17 cellular contexts compared by ENCODE assay signal in genomic region chr17:45841883-45842525, GRCh38. TPM values are rescaled to one million over a fixed set of nuclear protein-coding genes. Genes with fewer than 3 reads are reported as not detected.
DNase-seq lines count a peak whose midpoint lies in the region; ATAC-seq and TF ChIP-seq lines count a peak whose summit lies in the region.
"Had no signal": no experiment of that assay in that cellular context is flagged by ENCODE, and none has a peak within 500 bp of the region (broad histone marks: within the 10 kb centered on the region; RNA-seq: fewer than 3 reads in every experiment).

No MANE protein-coding gene starts in this region.

- H3K27me3 Mint-ChIP-seq in natural killer cell treated with Interleukin-12 subunit alpha and Interleukin-12 subunit beta and Interleukin-15 and Interleukin-18, amount 100 ng/mL, for 72 hours = peaks cover 0 to 2% of the 10 kb centered on the region in 2 donors
- peaks cover 0 to 3% of the 10 kb centered on the region in 2 donors for H3K27me3 Mint-ChIP-seq in natural killer cell (ENCODE audit: low read depth in 2 of 2)

- ATAC-seq in natural killer cell treated with Interleukin-12 subunit alpha and Interleukin-12 subunit beta and Interleukin-15 and Interleukin-18, amount 100 ng/mL, for 72 hours = no peak
- ATAC-seq in natural killer cell (no peak), GM18519 (IDR thresholded peaks at IDR 0.05; ENCODE audit: low FRiP score, unreplicated experiment) (no peak)
- ATAC-seq in stimulated activated effector memory CD8-positive, alpha-beta T cell treated with anti-CD3 and anti-CD28 coated beads, Interleukin-12 subunit alpha, Interleukin-12 subunit beta, amount 100 ng/mL, for 72 hours = no peak
- ATAC-seq: left cardiac atrium, mucosa of descending colon had no signal

- no peak for TF ChIP-seq CTCF in natural killer cell (IDR thresholded peaks at IDR 0.05)
- no peak for TF ChIP-seq CTCF in VCaP (conservative IDR thresholded peaks at IDR 0.05)
- TF ChIP-seq CTCF in GM20000 (IDR thresholded peaks at IDR 0.05; ENCODE audit: extremely low read depth, missing control alignments) = no peak

- no peaks in the 10 kb centered on the region for H3K36me3 Mint-ChIP-seq in natural killer cell treated with Interleukin-12 subunit alpha and Interleukin-12 subunit beta and Interleukin-15 and Interleukin-18, amount 100 ng/mL, for 72 hours
- H3K36me3 Mint-ChIP-seq in natural killer cell = no peaks in the 10 kb centered on the region
- H3K36me3 Mint-ChIP-seq in stimulated activated effector memory CD8-positive, alpha-beta T cell treated with anti-CD3 and anti-CD28 coated beads, Interleukin-12 subunit alpha, Interleukin-12 subunit beta, amount 100 ng/mL, for 72 hours = no peaks in the 10 kb centered on the region

- H3K27ac Mint-ChIP-seq in natural killer cell treated with Interleukin-12 subunit alpha and Interleukin-12 subunit beta and Interleukin-15 and Interleukin-18, amount 100 ng/mL, for 72 hours = no peak overlapping the region
- H3K27ac Mint-ChIP-seq in natural killer cell = no peak overlapping the region
- H3K27ac Mint-ChIP-seq in stimulated activated effector memory CD8-positive, alpha-beta T cell treated with anti-CD3 and anti-CD28 coated beads, Interleukin-12 subunit alpha, Interleukin-12 subunit beta, amount 100 ng/mL, for 72 hours = peak overlapping the region; percentile 3

- H3K4me1 Mint-ChIP-seq in natural killer cell treated with Interleukin-12 subunit alpha and Interleukin-12 subunit beta and Interleukin-15 and Interleukin-18, amount 100 ng/mL, for 72 hours (ENCODE audit: low read depth in 2 of 2) = no peaks in the 10 kb centered on the region
- H3K4me1 Mint-ChIP-seq in natural killer cell = no peaks in the 10 kb centered on the region
- no peaks in the 10 kb centered on the region for H3K4me1 Mint-ChIP-seq in stimulated activated effector memory CD8-positive, alpha-beta T cell treated with anti-CD3 and anti-CD28 coated beads, Interleukin-12 subunit alpha, Interleukin-12 subunit beta, amount 100 ng/mL, for 72 hours

- peak; percentile 47 for DNase-seq in natural killer cell treated with Interleukin-12 subunit alpha and Interleukin-12 subunit beta and Interleukin-15 and Interleukin-18, amount 100 ng/mL, for 72 hours (ENCODE audit: low spot score)
- DNase-seq in natural killer cell (no peak), NCI-H2196 (lab: John Stamatoyannopoulos, UW; ENCODE audit: unreplicated experiment) (peak; percentile 32), GM20000 (ENCODE audit: low spot score) (no peak), activated gamma-delta T cell treated with Interleukin-2 at 50 U/mL for 16 hours (no peak)
- DNase-seq in stimulated activated effector memory CD8-positive, alpha-beta T cell treated with anti-CD3 and anti-CD28 coated beads, Interleukin-12 subunit alpha, Interleukin-12 subunit beta, amount 100 ng/mL, for 72 hours (ENCODE audit: low spot score in 2 of 2) = no peak
- DNase-seq: amniotic stem cell, COR-L47, dermis blood vessel endothelial cell, H7, left cardiac atrium, mucosa of descending colon, NCI-H748 treated with DMSO at 0.1 percent for 48 hours had no signal

- H3K27ac ChIP-seq in VCaP = peak overlapping the region; percentile 48
- H3K27ac ChIP-seq: esophagus muscularis mucosa, KMS-11 had no signal

- intact Hi-C loops in natural killer cell (cut with micrococcal nuclease) = no loop called here

- H3K4me3 Mint-ChIP-seq in natural killer cell treated with Interleukin-12 subunit alpha and Interleukin-12 subunit beta and Interleukin-15 and Interleukin-18, amount 100 ng/mL, for 72 hours = no peak overlapping the region
- H3K4me3 Mint-ChIP-seq in natural killer cell = no peak overlapping the region
- H3K4me3 Mint-ChIP-seq in stimulated activated effector memory CD8-positive, alpha-beta T cell treated with anti-CD3 and anti-CD28 coated beads, Interleukin-12 subunit alpha, Interleukin-12 subunit beta, amount 100 ng/mL, for 72 hours = no peak overlapping the region

- no peaks in the 10 kb centered on the region for H3K9me3 Mint-ChIP-seq in natural killer cell treated with Interleukin-12 subunit alpha and Interleukin-12 subunit beta and Interleukin-15 and Interleukin-18, amount 100 ng/mL, for 72 hours
- no peaks in the 10 kb centered on the region for H3K9me3 Mint-ChIP-seq in natural killer cell
- H3K9me3 Mint-ChIP-seq in stimulated activated effector memory CD8-positive, alpha-beta T cell treated with anti-CD3 and anti-CD28 coated beads, Interleukin-12 subunit alpha, Interleukin-12 subunit beta, amount 100 ng/mL, for 72 hours = no peaks in the 10 kb centered on the region

RNA-seq across cellular contexts. Expression of gene SPPL2C, which starts 2.7 kb away (rescaled TPM):
- not detected for total RNA-seq in natural killer cell treated with Interleukin-12 subunit alpha and Interleukin-12 subunit beta and Interleukin-15 and Interleukin-18, amount 100 ng/mL, for 72 hours
- total RNA-seq in natural killer cell = not detected
- total RNA-seq: dermis blood vessel endothelial cell, esophagus muscularis mucosa, H7, left cardiac atrium, mucosa of descending colon had no signal

RNA-seq across cellular contexts. Expression of gene MAPT, which starts 52.4 kb away (rescaled TPM):
- under 1 TPM; 0.14 to 0.17 TPM for total RNA-seq in natural killer cell treated with Interleukin-12 subunit alpha and Interleukin-12 subunit beta and Interleukin-15 and Interleukin-18, amount 100 ng/mL, for 72 hours
- 1 to 10 TPM in 1 of 3 donors, under 1 TPM in 2; 0.14 to 1.3 (median 0.58) TPM for total RNA-seq in natural killer cell

RNA-seq across cellular contexts. Expression of gene CRHR1, which starts 57.9 kb away (rescaled TPM):
- total RNA-seq in natural killer cell treated with Interleukin-12 subunit alpha and Interleukin-12 subunit beta and Interleukin-15 and Interleukin-18, amount 100 ng/mL, for 72 hours = not detected
- total RNA-seq in natural killer cell = not detected
- total RNA-seq: dermis blood vessel endothelial cell, left cardiac atrium, mucosa of descending colon had no signal

Comparison
In these comparisons a context has a peak if more than half of its experiments do, and no peak if none do; other contexts are left out.
1. DNase-seq: peak in natural killer cell treated with Interleukin-12 subunit alpha and Interleukin-12 subunit beta and Interleukin-15 and Interleukin-18, amount 100 ng/mL, for 72 hours (single experiment) and NCI-H2196 (single experiment); none in natural killer cell (single experiment), stimulated activated effector memory CD8-positive, alpha-beta T cell treated with anti-CD3 and anti-CD28 coated beads, Interleukin-12 subunit alpha, Interleukin-12 subunit beta, amount 100 ng/mL, for 72 hours (0 of 2), GM20000 (single experiment) and activated gamma-delta T cell treated with Interleukin-2 at 50 U/mL for 16 hours (single experiment).